1 cellular context compared by ENCODE assay signal in the genomic region with DNA sequence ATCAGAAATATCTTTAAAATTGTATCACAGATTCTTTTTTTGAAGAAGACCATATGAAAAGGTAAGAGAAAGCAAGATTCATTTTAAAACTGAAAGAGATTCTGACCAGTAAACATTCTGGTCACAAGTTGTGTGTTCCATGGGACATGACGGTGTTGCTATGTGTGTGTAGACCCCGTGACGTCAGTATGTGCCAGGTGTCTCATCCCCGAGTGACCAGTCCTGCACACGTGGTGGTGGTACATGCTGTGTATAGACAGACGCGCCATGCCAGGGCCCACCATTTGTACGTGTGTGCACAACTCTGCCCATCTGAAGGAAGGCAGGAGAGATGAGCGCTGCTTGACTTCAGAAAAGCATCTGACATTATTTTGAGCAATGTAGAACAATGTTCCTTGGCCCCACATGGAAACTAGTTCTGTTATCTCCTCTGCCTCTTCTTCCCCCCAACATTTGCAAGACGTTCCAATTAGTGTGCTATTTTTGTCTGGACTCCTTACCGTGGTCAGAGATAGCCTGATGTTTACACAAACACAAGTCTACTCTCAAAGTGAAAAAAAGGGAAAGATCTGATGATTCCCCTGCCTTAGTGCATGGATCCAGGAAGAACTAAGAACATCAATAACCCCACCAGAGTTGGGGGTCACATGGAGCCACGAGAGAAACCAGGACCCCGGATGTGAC.
A peak's percentile ranks its signal among the peaks of the same experiment; 100 is the strongest.
TF ChIP-seq lines count a peak whose summit lies in the region.

No MANE protein-coding gene starts in this region.

TF ChIP-seq in GM12878, 131 proteins besides CTCF, POLR2A, EP300 and RAD21 (continued from another document):
- TF ChIP-seq, protein P1, sequence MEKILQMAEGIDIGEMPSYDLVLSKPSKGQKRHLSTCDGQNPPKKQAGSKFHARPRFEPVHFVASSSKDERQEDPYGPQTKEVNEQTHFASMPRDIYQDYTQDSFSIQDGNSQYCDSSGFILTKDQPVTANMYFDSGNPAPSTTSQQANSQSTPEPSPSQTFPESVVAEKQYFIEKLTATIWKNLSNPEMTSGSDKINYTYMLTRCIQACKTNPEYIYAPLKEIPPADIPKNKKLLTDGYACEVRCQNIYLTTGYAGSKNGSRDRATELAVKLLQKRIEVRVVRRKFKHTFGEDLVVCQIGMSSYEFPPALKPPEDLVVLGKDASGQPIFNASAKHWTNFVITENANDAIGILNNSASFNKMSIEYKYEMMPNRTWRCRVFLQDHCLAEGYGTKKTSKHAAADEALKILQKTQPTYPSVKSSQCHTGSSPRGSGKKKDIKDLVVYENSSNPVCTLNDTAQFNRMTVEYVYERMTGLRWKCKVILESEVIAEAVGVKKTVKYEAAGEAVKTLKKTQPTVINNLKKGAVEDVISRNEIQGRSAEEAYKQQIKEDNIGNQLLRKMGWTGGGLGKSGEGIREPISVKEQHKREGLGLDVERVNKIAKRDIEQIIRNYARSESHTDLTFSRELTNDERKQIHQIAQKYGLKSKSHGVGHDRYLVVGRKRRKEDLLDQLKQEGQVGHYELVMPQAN (conservative IDR thresholded peaks at IDR 0.05) = no peak
- no peak for TF ChIP-seq CBX3 (IDR thresholded peaks at IDR 0.05; ENCODE audit: borderline replicate concordance, low read depth)
- TF ChIP-seq RBBP5 (conservative IDR thresholded peaks at IDR 0.05) = no peak
- TF ChIP-seq STAT1 (conservative IDR thresholded peaks at IDR 0.05) = no peak
- no peak for TF ChIP-seq HDAC2 (IDR thresholded peaks at IDR 0.05)
- no peak for TF ChIP-seq KAT2A (conservative IDR thresholded peaks at IDR 0.05; ENCODE audit: control insufficient read depth, low read depth, low read length)
- TF ChIP-seq SMAD5 (IDR thresholded peaks at IDR 0.05; ENCODE audit: low read depth) = no peak
- TF ChIP-seq, protein P2, sequence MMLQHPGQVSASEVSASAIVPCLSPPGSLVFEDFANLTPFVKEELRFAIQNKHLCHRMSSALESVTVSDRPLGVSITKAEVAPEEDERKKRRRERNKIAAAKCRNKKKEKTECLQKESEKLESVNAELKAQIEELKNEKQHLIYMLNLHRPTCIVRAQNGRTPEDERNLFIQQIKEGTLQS (IDR thresholded peaks at IDR 0.05; ENCODE audit: borderline replicate concordance, extremely low read depth, low read depth, low read length) = no peak
- no peak for TF ChIP-seq MYC (IDR thresholded peaks at IDR 0.05; ENCODE audit: insufficient read depth, insufficient read length, insufficient replicate concordance, low read length, severe bottlenecking)
- TF ChIP-seq NFIC (IDR thresholded peaks at IDR 0.05; ENCODE audit: low read depth, low read length) = no peak
- TF ChIP-seq NRF1 (conservative IDR thresholded peaks at IDR 0.05; ENCODE audit: low read depth, low read length) = no peak
- no peak for TF ChIP-seq KLF5 (IDR thresholded peaks at IDR 0.05; ENCODE audit: partially characterized antibody)
- TF ChIP-seq TCF3 (IDR thresholded peaks at IDR 0.05; ENCODE audit: borderline replicate concordance, insufficient read depth, low read depth, low read length) = peak; percentile 80
- TF ChIP-seq WRNIP1 (IDR thresholded peaks at IDR 0.05; ENCODE audit: borderline replicate concordance, low read depth, low read length) = no peak
- TF ChIP-seq, protein P3, sequence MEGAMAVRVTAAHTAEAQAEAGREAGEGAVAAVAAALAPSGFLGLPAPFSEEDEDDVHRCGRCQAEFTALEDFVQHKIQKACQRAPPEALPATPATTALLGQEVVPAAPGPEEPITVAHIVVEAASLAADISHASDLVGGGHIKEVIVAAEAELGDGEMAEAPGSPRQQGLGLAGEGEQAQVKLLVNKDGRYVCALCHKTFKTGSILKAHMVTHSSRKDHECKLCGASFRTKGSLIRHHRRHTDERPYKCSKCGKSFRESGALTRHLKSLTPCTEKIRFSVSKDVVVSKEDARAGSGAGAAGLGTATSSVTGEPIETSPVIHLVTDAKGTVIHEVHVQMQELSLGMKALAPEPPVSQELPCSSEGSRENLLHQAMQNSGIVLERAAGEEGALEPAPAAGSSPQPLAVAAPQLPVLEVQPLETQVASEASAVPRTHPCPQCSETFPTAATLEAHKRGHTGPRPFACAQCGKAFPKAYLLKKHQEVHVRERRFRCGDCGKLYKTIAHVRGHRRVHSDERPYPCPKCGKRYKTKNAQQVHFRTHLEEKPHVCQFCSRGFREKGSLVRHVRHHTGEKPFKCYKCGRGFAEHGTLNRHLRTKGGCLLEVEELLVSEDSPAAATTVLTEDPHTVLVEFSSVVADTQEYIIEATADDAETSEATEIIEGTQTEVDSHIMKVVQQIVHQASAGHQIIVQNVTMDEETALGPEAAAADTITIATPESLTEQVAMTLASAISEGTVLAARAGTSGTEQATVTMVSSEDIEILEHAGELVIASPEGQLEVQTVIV (IDR thresholded peaks at IDR 0.05; ENCODE audit: borderline replicate concordance, partially characterized antibody) = no peak
- TF ChIP-seq TAF1 (IDR thresholded peaks at IDR 0.05; ENCODE audit: borderline replicate concordance, low read depth, low read length) = no peak
- TF ChIP-seq RCOR1 (conservative IDR thresholded peaks at IDR 0.05; ENCODE audit: low read depth, low read length) = no peak
- TF ChIP-seq RELA (IDR thresholded peaks at IDR 0.05; ENCODE audit: borderline replicate concordance, partially characterized antibody) = no peak
- no peak for TF ChIP-seq RB1 (IDR thresholded peaks at IDR 0.05; ENCODE audit: borderline replicate concordance)
- TF ChIP-seq JUNB (IDR thresholded peaks at IDR 0.05) = 0 out of 2 replicates have a peak, but pooled peaks have one; percentile 20
- no peak for TF ChIP-seq EZH2 (IDR thresholded peaks at IDR 0.05; ENCODE audit: borderline replicate concordance, control insufficient read depth, low read depth, low read length)
- peak; percentile 80 for TF ChIP-seq CREM (IDR thresholded peaks at IDR 0.05; ENCODE audit: low read depth)
- no peak for TF ChIP-seq SREBF1 (IDR thresholded peaks at IDR 0.05; ENCODE audit: low read length)
- TF ChIP-seq, protein P4, sequence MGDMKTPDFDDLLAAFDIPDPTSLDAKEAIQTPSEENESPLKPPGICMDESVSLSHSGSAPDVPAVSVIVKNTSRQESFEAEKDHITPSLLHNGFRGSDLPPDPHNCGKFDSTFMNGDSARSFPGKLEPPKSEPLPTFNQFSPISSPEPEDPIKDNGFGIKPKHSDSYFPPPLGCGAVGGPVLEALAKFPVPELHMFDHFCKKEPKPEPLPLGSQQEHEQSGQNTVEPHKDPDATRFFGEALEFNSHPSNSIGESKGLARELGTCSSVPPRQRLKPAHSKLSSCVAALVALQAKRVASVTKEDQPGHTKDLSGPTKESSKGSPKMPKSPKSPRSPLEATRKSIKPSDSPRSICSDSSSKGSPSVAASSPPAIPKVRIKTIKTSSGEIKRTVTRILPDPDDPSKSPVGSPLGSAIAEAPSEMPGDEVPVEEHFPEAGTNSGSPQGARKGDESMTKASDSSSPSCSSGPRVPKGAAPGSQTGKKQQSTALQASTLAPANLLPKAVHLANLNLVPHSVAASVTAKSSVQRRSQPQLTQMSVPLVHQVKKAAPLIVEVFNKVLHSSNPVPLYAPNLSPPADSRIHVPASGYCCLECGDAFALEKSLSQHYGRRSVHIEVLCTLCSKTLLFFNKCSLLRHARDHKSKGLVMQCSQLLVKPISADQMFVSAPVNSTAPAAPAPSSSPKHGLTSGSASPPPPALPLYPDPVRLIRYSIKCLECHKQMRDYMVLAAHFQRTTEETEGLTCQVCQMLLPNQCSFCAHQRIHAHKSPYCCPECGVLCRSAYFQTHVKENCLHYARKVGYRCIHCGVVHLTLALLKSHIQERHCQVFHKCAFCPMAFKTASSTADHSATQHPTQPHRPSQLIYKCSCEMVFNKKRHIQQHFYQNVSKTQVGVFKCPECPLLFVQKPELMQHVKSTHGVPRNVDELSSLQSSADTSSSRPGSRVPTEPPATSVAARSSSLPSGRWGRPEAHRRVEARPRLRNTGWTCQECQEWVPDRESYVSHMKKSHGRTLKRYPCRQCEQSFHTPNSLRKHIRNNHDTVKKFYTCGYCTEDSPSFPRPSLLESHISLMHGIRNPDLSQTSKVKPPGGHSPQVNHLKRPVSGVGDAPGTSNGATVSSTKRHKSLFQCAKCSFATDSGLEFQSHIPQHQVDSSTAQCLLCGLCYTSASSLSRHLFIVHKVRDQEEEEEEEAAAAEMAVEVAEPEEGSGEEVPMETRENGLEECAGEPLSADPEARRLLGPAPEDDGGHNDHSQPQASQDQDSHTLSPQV (IDR thresholded peaks at IDR 0.05) = no peak
- TF ChIP-seq, protein P5, sequence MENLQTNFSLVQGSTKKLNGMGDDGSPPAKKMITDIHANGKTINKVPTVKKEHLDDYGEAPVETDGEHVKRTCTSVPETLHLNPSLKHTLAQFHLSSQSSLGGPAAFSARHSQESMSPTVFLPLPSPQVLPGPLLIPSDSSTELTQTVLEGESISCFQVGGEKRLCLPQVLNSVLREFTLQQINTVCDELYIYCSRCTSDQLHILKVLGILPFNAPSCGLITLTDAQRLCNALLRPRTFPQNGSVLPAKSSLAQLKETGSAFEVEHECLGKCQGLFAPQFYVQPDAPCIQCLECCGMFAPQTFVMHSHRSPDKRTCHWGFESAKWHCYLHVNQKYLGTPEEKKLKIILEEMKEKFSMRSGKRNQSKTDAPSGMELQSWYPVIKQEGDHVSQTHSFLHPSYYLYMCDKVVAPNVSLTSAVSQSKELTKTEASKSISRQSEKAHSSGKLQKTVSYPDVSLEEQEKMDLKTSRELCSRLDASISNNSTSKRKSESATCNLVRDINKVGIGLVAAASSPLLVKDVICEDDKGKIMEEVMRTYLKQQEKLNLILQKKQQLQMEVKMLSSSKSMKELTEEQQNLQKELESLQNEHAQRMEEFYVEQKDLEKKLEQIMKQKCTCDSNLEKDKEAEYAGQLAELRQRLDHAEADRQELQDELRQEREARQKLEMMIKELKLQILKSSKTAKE (IDR thresholded peaks at IDR 0.05; ENCODE audit: low read depth, poor library complexity, severe bottlenecking) = no peak
- no peak for TF ChIP-seq POU2F2 (IDR thresholded peaks at IDR 0.05; ENCODE audit: borderline replicate concordance, low read depth, low read length)
- TF ChIP-seq BHLHE40 (IDR thresholded peaks at IDR 0.05; ENCODE audit: borderline replicate concordance in 1 of 2, low read depth in 2 of 2, low read length in 1 of 2) = no peak
- no peak for TF ChIP-seq POLR2AphosphoS5 (IDR thresholded peaks at IDR 0.05; ENCODE audit: low read length)
- peak; percentile 87 for TF ChIP-seq CREB1 (IDR thresholded peaks at IDR 0.05; ENCODE audit: low read depth)
- TF ChIP-seq, protein P6, sequence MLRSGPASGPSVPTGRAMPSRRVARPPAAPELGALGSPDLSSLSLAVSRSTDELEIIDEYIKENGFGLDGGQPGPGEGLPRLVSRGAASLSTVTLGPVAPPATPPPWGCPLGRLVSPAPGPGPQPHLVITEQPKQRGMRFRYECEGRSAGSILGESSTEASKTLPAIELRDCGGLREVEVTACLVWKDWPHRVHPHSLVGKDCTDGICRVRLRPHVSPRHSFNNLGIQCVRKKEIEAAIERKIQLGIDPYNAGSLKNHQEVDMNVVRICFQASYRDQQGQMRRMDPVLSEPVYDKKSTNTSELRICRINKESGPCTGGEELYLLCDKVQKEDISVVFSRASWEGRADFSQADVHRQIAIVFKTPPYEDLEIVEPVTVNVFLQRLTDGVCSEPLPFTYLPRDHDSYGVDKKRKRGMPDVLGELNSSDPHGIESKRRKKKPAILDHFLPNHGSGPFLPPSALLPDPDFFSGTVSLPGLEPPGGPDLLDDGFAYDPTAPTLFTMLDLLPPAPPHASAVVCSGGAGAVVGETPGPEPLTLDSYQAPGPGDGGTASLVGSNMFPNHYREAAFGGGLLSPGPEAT (IDR thresholded peaks at IDR 0.05; ENCODE audit: low read depth) = no peak
- TF ChIP-seq IKZF2 (IDR thresholded peaks at IDR 0.05) = no peak
- no peak for TF ChIP-seq RAD51 (IDR thresholded peaks at IDR 0.05)
- TF ChIP-seq, protein P7, sequence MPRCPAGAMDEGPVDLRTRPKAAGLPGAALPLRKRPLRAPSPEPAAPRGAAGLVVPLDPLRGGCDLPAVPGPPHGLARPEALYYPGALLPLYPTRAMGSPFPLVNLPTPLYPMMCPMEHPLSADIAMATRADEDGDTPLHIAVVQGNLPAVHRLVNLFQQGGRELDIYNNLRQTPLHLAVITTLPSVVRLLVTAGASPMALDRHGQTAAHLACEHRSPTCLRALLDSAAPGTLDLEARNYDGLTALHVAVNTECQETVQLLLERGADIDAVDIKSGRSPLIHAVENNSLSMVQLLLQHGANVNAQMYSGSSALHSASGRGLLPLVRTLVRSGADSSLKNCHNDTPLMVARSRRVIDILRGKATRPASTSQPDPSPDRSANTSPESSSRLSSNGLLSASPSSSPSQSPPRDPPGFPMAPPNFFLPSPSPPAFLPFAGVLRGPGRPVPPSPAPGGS (IDR thresholded peaks at IDR 0.05; ENCODE audit: borderline replicate concordance, insufficient read depth, low read depth, low read length, poor library complexity, severe bottlenecking) = peak; percentile 17
- TF ChIP-seq EGR1 (IDR thresholded peaks at IDR 0.05; ENCODE audit: borderline replicate concordance in 1 of 2, low read depth in 2 of 2, low read length in 2 of 2) = no peak
- 0 out of 2 replicates have a peak, but pooled peaks have one; percentile 36 for TF ChIP-seq IRF4 (IDR thresholded peaks at IDR 0.05; ENCODE audit: low read depth, low read length)
- TF ChIP-seq SREBF2 (IDR thresholded peaks at IDR 0.05; ENCODE audit: low read length) = no peak
- no peak for TF ChIP-seq MEF2B (IDR thresholded peaks at IDR 0.05; ENCODE audit: partially characterized antibody, poor library complexity, severe bottlenecking)
- no peak for TF ChIP-seq YY1 (IDR thresholded peaks at IDR 0.05; ENCODE audit: low read depth, low read length)
- TF ChIP-seq BCL11A (IDR thresholded peaks at IDR 0.05; ENCODE audit: low read depth, low read length) = no peak
- TF ChIP-seq RFX5 (IDR thresholded peaks at IDR 0.05; ENCODE audit: low read depth, low read length) = no peak
- no peak for TF ChIP-seq NBN (IDR thresholded peaks at IDR 0.05)
- TF ChIP-seq, protein P8, sequence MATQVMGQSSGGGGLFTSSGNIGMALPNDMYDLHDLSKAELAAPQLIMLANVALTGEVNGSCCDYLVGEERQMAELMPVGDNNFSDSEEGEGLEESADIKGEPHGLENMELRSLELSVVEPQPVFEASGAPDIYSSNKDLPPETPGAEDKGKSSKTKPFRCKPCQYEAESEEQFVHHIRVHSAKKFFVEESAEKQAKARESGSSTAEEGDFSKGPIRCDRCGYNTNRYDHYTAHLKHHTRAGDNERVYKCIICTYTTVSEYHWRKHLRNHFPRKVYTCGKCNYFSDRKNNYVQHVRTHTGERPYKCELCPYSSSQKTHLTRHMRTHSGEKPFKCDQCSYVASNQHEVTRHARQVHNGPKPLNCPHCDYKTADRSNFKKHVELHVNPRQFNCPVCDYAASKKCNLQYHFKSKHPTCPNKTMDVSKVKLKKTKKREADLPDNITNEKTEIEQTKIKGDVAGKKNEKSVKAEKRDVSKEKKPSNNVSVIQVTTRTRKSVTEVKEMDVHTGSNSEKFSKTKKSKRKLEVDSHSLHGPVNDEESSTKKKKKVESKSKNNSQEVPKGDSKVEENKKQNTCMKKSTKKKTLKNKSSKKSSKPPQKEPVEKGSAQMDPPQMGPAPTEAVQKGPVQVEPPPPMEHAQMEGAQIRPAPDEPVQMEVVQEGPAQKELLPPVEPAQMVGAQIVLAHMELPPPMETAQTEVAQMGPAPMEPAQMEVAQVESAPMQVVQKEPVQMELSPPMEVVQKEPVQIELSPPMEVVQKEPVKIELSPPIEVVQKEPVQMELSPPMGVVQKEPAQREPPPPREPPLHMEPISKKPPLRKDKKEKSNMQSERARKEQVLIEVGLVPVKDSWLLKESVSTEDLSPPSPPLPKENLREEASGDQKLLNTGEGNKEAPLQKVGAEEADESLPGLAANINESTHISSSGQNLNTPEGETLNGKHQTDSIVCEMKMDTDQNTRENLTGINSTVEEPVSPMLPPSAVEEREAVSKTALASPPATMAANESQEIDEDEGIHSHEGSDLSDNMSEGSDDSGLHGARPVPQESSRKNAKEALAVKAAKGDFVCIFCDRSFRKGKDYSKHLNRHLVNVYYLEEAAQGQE (IDR thresholded peaks at IDR 0.05; ENCODE audit: low read depth, low read length) = no peak
- no peak for TF ChIP-seq ESRRA (IDR thresholded peaks at IDR 0.05; ENCODE audit: low read length)
- TF ChIP-seq SP1 (IDR thresholded peaks at IDR 0.05; ENCODE audit: low read depth, low read length) = no peak
- TF ChIP-seq ZBED1 (IDR thresholded peaks at IDR 0.05; ENCODE audit: borderline replicate concordance) = no peak
